In the genomic region with DNA sequence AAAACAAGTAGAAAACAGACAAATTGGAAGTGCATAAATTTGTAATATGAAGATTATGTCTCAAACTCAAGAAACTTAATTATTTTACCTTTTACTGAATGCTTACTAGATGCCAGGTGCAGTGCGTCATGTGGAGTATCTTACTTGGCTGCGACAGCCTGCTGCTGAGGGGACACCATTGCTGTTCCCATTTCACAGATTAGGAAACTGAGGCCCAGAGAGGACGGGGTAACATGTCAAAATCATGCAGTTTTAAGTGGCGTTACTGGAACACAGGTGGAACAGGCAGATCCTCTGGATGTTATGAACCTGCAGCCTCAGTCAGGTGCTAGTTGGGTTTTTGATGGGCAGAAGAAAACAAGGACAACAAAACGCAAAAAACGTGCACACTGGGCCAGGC, we compare ENCODE assay signal across 1 cellular context.
TF ChIP-seq lines count a peak whose summit lies in the region.

No MANE protein-coding gene starts in this region.

TF ChIP-seq in HepG2, 621 proteins besides CTCF, POLR2A, EP300 and RAD21:
- TF ChIP-seq ZBTB7A (CRISPR knock-in tag; IDR thresholded peaks at IDR 0.05) (no peak), ZNF629 (CRISPR knock-in tag; conservative IDR thresholded peaks at IDR 0.05) (peak; percentile 85), ZNF24 (IDR thresholded peaks at IDR 0.05) (no peak), ZNF777 (CRISPR knock-in tag; IDR thresholded peaks at IDR 0.05) (no peak)
